In the genomic region with DNA sequence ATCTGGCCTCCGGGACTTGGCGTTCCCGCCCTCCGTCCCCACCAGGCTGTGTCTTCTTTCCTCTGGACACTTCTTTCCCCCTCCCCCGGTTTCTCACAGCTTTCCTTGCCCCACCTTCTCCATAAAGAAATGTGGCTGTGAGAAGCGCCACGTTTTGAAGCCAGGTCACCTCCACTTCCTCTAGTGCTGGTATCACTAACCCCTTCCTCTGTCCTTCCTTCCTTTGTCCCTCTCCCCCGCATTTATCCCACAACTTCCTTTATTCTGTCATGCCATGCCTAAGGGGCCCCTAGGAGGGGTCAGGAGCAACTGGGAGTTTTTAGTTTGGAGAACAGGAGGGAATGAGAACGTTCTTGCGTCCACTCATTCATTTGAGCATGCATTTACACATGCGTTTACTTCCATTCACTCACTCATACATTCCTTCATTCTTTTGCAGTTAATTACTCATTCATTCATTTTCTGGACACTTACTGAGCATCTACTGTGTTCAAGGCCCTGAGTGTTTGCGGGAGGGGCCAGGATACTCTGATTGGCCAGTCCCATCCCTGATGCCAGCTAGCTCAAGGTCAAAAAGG, we compare ENCODE assay signal across 8 cellular contexts. TPM values are rescaled to one million over a fixed set of nuclear protein-coding genes. Genes with fewer than 3 reads are reported as not detected.
DNase-seq lines count a peak whose midpoint lies in the region; ATAC-seq and TF ChIP-seq lines count a peak whose summit lies in the region.

No MANE protein-coding gene starts in this region.

- BruUV-seq in MCF 10A (replicated peaks; lab: Mats Ljungman, UMichigan): TSS peak; percentile 79

- H3K9me2 ChIP-seq in Karpas-422 (replicated peaks; ENCODE audit: insufficient read depth, low read length): no peaks in the 10 kb centered on the region

- H3K27ac Mint-ChIP-seq in MCF 10A (ENCODE audit: low read depth, unreplicated experiment) (peak overlapping the region; percentile 52), mesothelial cell of epicardium (peak overlapping the region; percentile 89)

- CTCF ChIA-PET in MCF 10A (lab: Yijun Ruan, JAX): interaction anchor here (1.2 kb wide), 1 partner anchor 21 kb away, joined by 3 read pairs; no protein-coding TSS in a partner anchor

- H3K27ac ChIP-seq in Karpas-422 (ENCODE audit: low read length): no peak overlapping the region

- H3K4me1 ChIP-seq in BE2C: peaks cover 33% of the 10 kb centered on the region
- H3K4me1 ChIP-seq in Karpas-422 (ENCODE audit: low read length): 0 out of 2 replicates have a peak, but pooled peaks cover 2% of the 10 kb centered on the region

- peak overlapping the region; percentile 51 for H3K4me3 ChIP-seq in BE2C (ENCODE audit: low read depth, low read length)
- H3K4me3 ChIP-seq in Karpas-422 (ENCODE audit: low read length): no peak overlapping the region

- no peak overlapping the region for H3K4me2 ChIP-seq in Karpas-422 (ENCODE audit: low read depth, low read length, poor library complexity, severe bottlenecking)

- no peak for ATAC-seq in HG02885 (IDR thresholded peaks at IDR 0.05; ENCODE audit: poor library complexity, unreplicated experiment)

- H3K9ac ChIP-seq in Karpas-422 (ENCODE audit: low read length): no peak overlapping the region

- H3K4me3 Mint-ChIP-seq in MCF 10A (ENCODE audit: unreplicated experiment) (peak overlapping the region; percentile 84), mesothelial cell of epicardium (peak overlapping the region; percentile 72)

- TF ChIP-seq CTCF in BE2C (IDR thresholded peaks at IDR 0.05; ENCODE audit: low read depth, low read length) (no peak), MCF 10A (IDR thresholded peaks at IDR 0.05; ENCODE audit: unreplicated experiment) (no peak), mesothelial cell of epicardium (IDR thresholded peaks at IDR 0.05; ENCODE audit: unreplicated experiment) (no peak)

- H3K36me3 ChIP-seq in BE2C: no peaks in the 10 kb centered on the region
- no peaks in the 10 kb centered on the region for H3K36me3 ChIP-seq in Karpas-422 (ENCODE audit: insufficient read depth, low read length)

- no peaks in the 10 kb centered on the region for H3K79me2 ChIP-seq in Karpas-422 (ENCODE audit: low read length)

- intact Hi-C loops in MCF 10A (cut with micrococcal nuclease): no loop called here

- H3K4me1 Mint-ChIP-seq in MCF 10A (ENCODE audit: insufficient read depth, unreplicated experiment): peaks cover 26% of the 10 kb centered on the region
- H3K4me1 Mint-ChIP-seq in mesothelial cell of epicardium: peaks cover 44% of the 10 kb centered on the region

- POLR2A ChIA-PET in MCF 10A (lab: Yijun Ruan, JAX): interaction anchor here (0.8 to 3.8 kb wide), 8 partner anchors 12 to 257 kb away, joined by 3 to 33 read pairs (median 5); no protein-coding TSS in a partner anchor

- H2AFZ ChIP-seq in Karpas-422 (ENCODE audit: low read length): no peak overlapping the region

- H3K9me3 ChIP-seq in BE2C (no peaks in the 10 kb centered on the region), Karpas-422 (ENCODE audit: low read length) (no peaks in the 10 kb centered on the region)

- H3K27me3 ChIP-seq in BE2C: no peaks in the 10 kb centered on the region
- H3K27me3 ChIP-seq in Karpas-422 (ENCODE audit: low read length): no peaks in the 10 kb centered on the region

- DNase-seq in BE2C (no peak), Karpas-422 (peak; percentile 30), MCF 10A (ENCODE audit: unreplicated experiment) (no peak), mesothelial cell of epicardium (ENCODE audit: low spot score in 2 of 2, unreplicated experiment in 2 of 2) (no peak), NCI-H510A (lab: John Stamatoyannopoulos, UW) (no peak), NCI-H1092 (lab: John Stamatoyannopoulos, UW) (no peak), NCI-H2107 treated with DMSO at 0.1 percent for 48 hours (lab: John Stamatoyannopoulos, UW; ENCODE audit: unreplicated experiment) (no peak)

- no peaks in the 10 kb centered on the region for H3K27me3 Mint-ChIP-seq in MCF 10A (ENCODE audit: insufficient read depth, unreplicated experiment)
- H3K27me3 Mint-ChIP-seq in mesothelial cell of epicardium (ENCODE audit: low read depth): no peaks in the 10 kb centered on the region

- H3K36me3 Mint-ChIP-seq in MCF 10A (ENCODE audit: insufficient read depth, unreplicated experiment) (no peaks in the 10 kb centered on the region), mesothelial cell of epicardium (no peaks in the 10 kb centered on the region)

- H3K9me3 Mint-ChIP-seq in MCF 10A (ENCODE audit: unreplicated experiment) (no peaks in the 10 kb centered on the region), mesothelial cell of epicardium (no peaks in the 10 kb centered on the region)

- H4K20me1 ChIP-seq in Karpas-422 (ENCODE audit: insufficient read depth, low read depth, low read length): no peaks in the 10 kb centered on the region

RNA-seq across cellular contexts. Expression of a gene that starts 5.0 kb away (rescaled TPM):
- 6.9 TPM for polyA plus RNA-seq in BE2C (2012; ENCODE audit: insufficient read depth, insufficient read length, low read depth)
- total RNA-seq in Karpas-422 (2014; rRNA removed; shearing (Covaris generic); ENCODE audit: low replicate concordance): not detected in 2 replicates
- total RNA-seq in MCF 10A (2022) (4.5 and 5.3 TPM in 2 replicates), mesothelial cell of epicardium (8.3 to 10.3 TPM (median 8.9 TPM) in 3 replicates)
